Comparison of ENCODE assay signal across 2 cellular contexts in genomic region chr3:126979076-126979628, GRCh38.
A peak's percentile ranks its signal among the peaks of the same experiment; 100 is the strongest.
TF ChIP-seq lines count a peak whose summit lies in the region.

No MANE protein-coding gene starts in this region.

TF ChIP-seq in HepG2, 621 proteins besides CTCF, POLR2A, EP300 and RAD21 (continues in another document):
- TF ChIP-seq FOSL2 (CRISPR knock-in tag; IDR thresholded peaks at IDR 0.05) (peak; percentile 78), SNAI1 (CRISPR knock-in tag; IDR thresholded peaks at IDR 0.05; ENCODE audit: borderline replicate concordance) (no peak), KDM2A (CRISPR knock-in tag; IDR thresholded peaks at IDR 0.05; ENCODE audit: borderline replicate concordance, low read depth) (no peak), NFATC3 (CRISPR knock-in tag; IDR thresholded peaks at IDR 0.05) (no peak), GATAD2A (CRISPR knock-in tag; IDR thresholded peaks at IDR 0.05) (peak; percentile 13; the same call in 1 of the 2 replicates), TRAFD1 (CRISPR knock-in tag; IDR thresholded peaks at IDR 0.05; ENCODE audit: borderline replicate concordance) (no peak), ZNF280D (CRISPR knock-in tag; IDR thresholded peaks at IDR 0.05) (no peak), ESRRA (CRISPR knock-in tag; IDR thresholded peaks at IDR 0.05; ENCODE audit: low read depth) (no peak), SAP130 (CRISPR knock-in tag; IDR thresholded peaks at IDR 0.05; ENCODE audit: low read depth) (0 out of 2 replicates have a peak, but pooled peaks have one; percentile 18), RXRA (CRISPR knock-in tag; IDR thresholded peaks at IDR 0.05) (peak; percentile 21; the same call in 1 of the 2 replicates), CAMTA2 (CRISPR knock-in tag; IDR thresholded peaks at IDR 0.05; ENCODE audit: borderline replicate concordance) (no peak)
- TF ChIP-seq, protein P1, sequence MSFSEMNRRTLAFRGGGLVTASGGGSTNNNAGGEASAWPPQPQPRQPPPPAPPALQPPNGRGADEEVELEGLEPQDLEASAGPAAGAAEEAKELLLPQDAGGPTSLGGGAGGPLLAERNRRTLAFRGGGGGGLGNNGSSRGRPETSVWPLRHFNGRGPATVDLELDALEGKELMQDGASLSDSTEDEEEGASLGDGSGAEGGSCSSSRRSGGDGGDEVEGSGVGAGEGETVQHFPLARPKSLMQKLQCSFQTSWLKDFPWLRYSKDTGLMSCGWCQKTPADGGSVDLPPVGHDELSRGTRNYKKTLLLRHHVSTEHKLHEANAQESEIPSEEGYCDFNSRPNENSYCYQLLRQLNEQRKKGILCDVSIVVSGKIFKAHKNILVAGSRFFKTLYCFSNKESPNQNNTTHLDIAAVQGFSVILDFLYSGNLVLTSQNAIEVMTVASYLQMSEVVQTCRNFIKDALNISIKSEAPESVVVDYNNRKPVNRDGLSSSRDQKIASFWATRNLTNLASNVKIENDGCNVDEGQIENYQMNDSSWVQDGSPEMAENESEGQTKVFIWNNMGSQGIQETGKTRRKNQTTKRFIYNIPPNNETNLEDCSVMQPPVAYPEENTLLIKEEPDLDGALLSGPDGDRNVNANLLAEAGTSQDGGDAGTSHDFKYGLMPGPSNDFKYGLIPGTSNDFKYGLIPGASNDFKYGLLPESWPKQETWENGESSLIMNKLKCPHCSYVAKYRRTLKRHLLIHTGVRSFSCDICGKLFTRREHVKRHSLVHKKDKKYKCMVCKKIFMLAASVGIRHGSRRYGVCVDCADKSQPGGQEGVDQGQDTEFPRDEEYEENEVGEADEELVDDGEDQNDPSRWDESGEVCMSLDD (CRISPR knock-in tag; IDR thresholded peaks at IDR 0.05; ENCODE audit: borderline replicate concordance): 0 out of 2 replicates have a peak, but pooled peaks have one; percentile 35
- TF ChIP-seq, protein P2, sequence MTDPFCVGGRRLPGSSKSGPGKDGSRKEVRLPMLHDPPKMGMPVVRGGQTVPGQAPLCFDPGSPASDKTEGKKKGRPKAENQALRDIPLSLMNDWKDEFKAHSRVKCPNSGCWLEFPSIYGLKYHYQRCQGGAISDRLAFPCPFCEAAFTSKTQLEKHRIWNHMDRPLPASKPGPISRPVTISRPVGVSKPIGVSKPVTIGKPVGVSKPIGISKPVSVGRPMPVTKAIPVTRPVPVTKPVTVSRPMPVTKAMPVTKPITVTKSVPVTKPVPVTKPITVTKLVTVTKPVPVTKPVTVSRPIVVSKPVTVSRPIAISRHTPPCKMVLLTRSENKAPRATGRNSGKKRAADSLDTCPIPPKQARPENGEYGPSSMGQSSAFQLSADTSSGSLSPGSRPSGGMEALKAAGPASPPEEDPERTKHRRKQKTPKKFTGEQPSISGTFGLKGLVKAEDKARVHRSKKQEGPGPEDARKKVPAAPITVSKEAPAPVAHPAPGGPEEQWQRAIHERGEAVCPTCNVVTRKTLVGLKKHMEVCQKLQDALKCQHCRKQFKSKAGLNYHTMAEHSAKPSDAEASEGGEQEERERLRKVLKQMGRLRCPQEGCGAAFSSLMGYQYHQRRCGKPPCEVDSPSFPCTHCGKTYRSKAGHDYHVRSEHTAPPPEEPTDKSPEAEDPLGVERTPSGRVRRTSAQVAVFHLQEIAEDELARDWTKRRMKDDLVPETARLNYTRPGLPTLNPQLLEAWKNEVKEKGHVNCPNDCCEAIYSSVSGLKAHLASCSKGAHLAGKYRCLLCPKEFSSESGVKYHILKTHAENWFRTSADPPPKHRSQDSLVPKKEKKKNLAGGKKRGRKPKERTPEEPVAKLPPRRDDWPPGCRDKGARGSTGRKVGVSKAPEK (CRISPR knock-in tag; IDR thresholded peaks at IDR 0.05; ENCODE audit: borderline replicate concordance): no peak

TF ChIP-seq in endothelial cell of umbilical vein, 7 proteins besides CTCF, POLR2A, EP300 and RAD21:
- TF ChIP-seq POLR2AphosphoS5 (IDR thresholded peaks at IDR 0.05; ENCODE audit: insufficient read depth, low read depth, low read length) (no peak), FOS (IDR thresholded peaks at IDR 0.05; ENCODE audit: borderline replicate concordance, insufficient read depth, low read length) (peak; percentile 13)
